27 cellular contexts compared by ENCODE assay signal in genomic region chr2:195768454-195768853, GRCh38.
"Had no signal": no experiment of that assay in that cellular context is flagged by ENCODE, and none has a peak within 500 bp of the region (broad histone marks: within the 10 kb centered on the region; RNA-seq: fewer than 3 reads in every experiment).

No MANE protein-coding gene starts in this region.

- DNase-seq: activated B cell treated with CpG ODN at 0.5 μM for 24 hours; activated CD4-positive, alpha-beta T cell treated with anti-CD3 and anti-CD28 coated beads for 36 hours; activated CD8-positive, alpha-beta memory T cell treated with anti-CD3 and anti-CD28 coated beads, Interleukin-2, amount 10 ng/mL, durations not matched to agents 7 days and 5 days; activated CD8-positive, alpha-beta T cell treated with anti-CD3 and anti-CD28 coated beads, Interleukin-2, amount 10 ng/mL, durations not matched to agents 7 days and 5 days; activated naive CD4-positive, alpha-beta T cell; activated T-cell treated with anti-CD3 and anti-CD28 coated beads, Interleukin-2, amount 50 U/mL, for 72 hours; adrenal gland; aorta; brain microvascular endothelial cell; endodermal cell; gastrocnemius medialis; glutamatergic neuron; left colon; mammary epithelial cell; naive B cell; nephron progenitor cell; stimulated activated CD4-positive, alpha-beta T cell treated with anti-CD3 and anti-CD28 coated beads, Interleukin-15, amount 100 ng/mL, for 24 hours; stimulated activated naive CD4-positive, alpha-beta T cell; tibial artery; upper lobe of right lung had no signal

- H3K4me3 ChIP-seq: adrenal gland, gastrocnemius medialis, hepatocyte, suprapubic skin, tibial artery, upper lobe of right lung had no signal

- H3K79me2 ChIP-seq: hepatocyte had no signal

- H3K4me1 Mint-ChIP-seq: activated B cell treated with CpG ODN at 0.5 μM for 24 hours; activated CD4-positive, alpha-beta T cell treated with anti-CD3 and anti-CD28 coated beads for 36 hours; activated CD8-positive, alpha-beta memory T cell treated with anti-CD3 and anti-CD28 coated beads, Interleukin-2, amount 10 ng/mL, durations not matched to agents 7 days and 5 days; endodermal cell; naive B cell; nephron progenitor cell had no signal

- H3K27me3 Mint-ChIP-seq: activated B cell treated with CpG ODN at 0.5 μM for 24 hours; activated CD4-positive, alpha-beta T cell treated with anti-CD3 and anti-CD28 coated beads for 36 hours; activated CD8-positive, alpha-beta memory T cell treated with anti-CD3 and anti-CD28 coated beads, Interleukin-2, amount 10 ng/mL, durations not matched to agents 7 days and 5 days; naive B cell had no signal

- H3K27ac ChIP-seq: adrenal gland, brain microvascular endothelial cell, gastrocnemius medialis, hepatocyte, neutrophil, suprapubic skin, tibial artery, upper lobe of right lung had no signal

- H2AFZ ChIP-seq: hepatocyte had no signal

- FAIRE-seq: keratinocyte had no signal

- H3K27ac Mint-ChIP-seq: activated B cell treated with CpG ODN at 0.5 μM for 24 hours; activated CD4-positive, alpha-beta T cell treated with anti-CD3 and anti-CD28 coated beads for 36 hours; activated CD8-positive, alpha-beta memory T cell treated with anti-CD3 and anti-CD28 coated beads, Interleukin-2, amount 10 ng/mL, durations not matched to agents 7 days and 5 days; activated CD8-positive, alpha-beta T cell treated with anti-CD3 and anti-CD28 coated beads, Interleukin-2, amount 10 ng/mL, durations not matched to agents 7 days and 5 days; activated naive CD4-positive, alpha-beta T cell treated with anti-CD3 and anti-CD28 coated beads, Interleukin-2, amount 50 U/mL, for 72 hours; activated T-cell treated with anti-CD3 and anti-CD28 coated beads, Interleukin-2, amount 50 U/mL, for 72 hours; endodermal cell; naive B cell; nephron progenitor cell; T-helper 2 cell treated with Interferon-gamma antibody and Interleukin-4, amounts not matched to agents 5 μg/mL and 100 μg/mL, for 36 hours had no signal

- H3K36me3 Mint-ChIP-seq: activated CD8-positive, alpha-beta memory T cell treated with anti-CD3 and anti-CD28 coated beads, Interleukin-2, amount 10 ng/mL, durations not matched to agents 7 days and 5 days; activated naive CD4-positive, alpha-beta T cell treated with anti-CD3 and anti-CD28 coated beads, Interleukin-2, amount 50 U/mL, for 72 hours had no signal

- H3K9me3 ChIP-seq: gastrocnemius medialis, neutrophil, upper lobe of right lung had no signal

- H3K36me3 ChIP-seq: adrenal gland, brain microvascular endothelial cell, gastrocnemius medialis, neutrophil, suprapubic skin, tibial artery, upper lobe of right lung had no signal

- ATAC-seq: activated CD4-positive, alpha-beta T cell treated with anti-CD3 and anti-CD28 coated beads for 36 hours; activated CD8-positive, alpha-beta memory T cell treated with anti-CD3 and anti-CD28 coated beads, Interleukin-2, amount 10 ng/mL, durations not matched to agents 7 days and 5 days; activated CD8-positive, alpha-beta T cell treated with anti-CD3 and anti-CD28 coated beads, Interleukin-2, amount 10 ng/mL, durations not matched to agents 7 days and 5 days; activated naive CD4-positive, alpha-beta T cell treated with anti-CD3 and anti-CD28 coated beads, Interleukin-2, amount 50 U/mL, for 72 hours; activated T-cell treated with anti-CD3 and anti-CD28 coated beads, Interleukin-2, amount 50 U/mL, for 72 hours; esophagus mucosa; gastrocnemius medialis; left colon; upper lobe of right lung had no signal

- H3K27me3 ChIP-seq: adrenal gland, brain microvascular endothelial cell, gastrocnemius medialis, hepatocyte, neutrophil, suprapubic skin, tibial artery, upper lobe of right lung had no signal

- H3K4me1 ChIP-seq: adrenal gland, gastrocnemius medialis, suprapubic skin, tibial artery, upper lobe of right lung had no signal

- H3K4me3 Mint-ChIP-seq: activated B cell treated with CpG ODN at 0.5 μM for 24 hours; activated CD4-positive, alpha-beta T cell treated with anti-CD3 and anti-CD28 coated beads for 36 hours; activated CD8-positive, alpha-beta memory T cell treated with anti-CD3 and anti-CD28 coated beads, Interleukin-2, amount 10 ng/mL, durations not matched to agents 7 days and 5 days; activated CD8-positive, alpha-beta T cell treated with anti-CD3 and anti-CD28 coated beads, Interleukin-2, amount 10 ng/mL, durations not matched to agents 7 days and 5 days; activated T-cell treated with anti-CD3 and anti-CD28 coated beads, Interleukin-2, amount 50 U/mL, for 72 hours; endodermal cell; naive B cell; nephron progenitor cell; T-helper 2 cell treated with Interferon-gamma antibody and Interleukin-4, amounts not matched to agents 5 μg/mL and 100 μg/mL, for 36 hours had no signal

- H3K4me2 ChIP-seq: hepatocyte had no signal
